Comparison of ENCODE assay signal across 1 cellular context in the genomic region with DNA sequence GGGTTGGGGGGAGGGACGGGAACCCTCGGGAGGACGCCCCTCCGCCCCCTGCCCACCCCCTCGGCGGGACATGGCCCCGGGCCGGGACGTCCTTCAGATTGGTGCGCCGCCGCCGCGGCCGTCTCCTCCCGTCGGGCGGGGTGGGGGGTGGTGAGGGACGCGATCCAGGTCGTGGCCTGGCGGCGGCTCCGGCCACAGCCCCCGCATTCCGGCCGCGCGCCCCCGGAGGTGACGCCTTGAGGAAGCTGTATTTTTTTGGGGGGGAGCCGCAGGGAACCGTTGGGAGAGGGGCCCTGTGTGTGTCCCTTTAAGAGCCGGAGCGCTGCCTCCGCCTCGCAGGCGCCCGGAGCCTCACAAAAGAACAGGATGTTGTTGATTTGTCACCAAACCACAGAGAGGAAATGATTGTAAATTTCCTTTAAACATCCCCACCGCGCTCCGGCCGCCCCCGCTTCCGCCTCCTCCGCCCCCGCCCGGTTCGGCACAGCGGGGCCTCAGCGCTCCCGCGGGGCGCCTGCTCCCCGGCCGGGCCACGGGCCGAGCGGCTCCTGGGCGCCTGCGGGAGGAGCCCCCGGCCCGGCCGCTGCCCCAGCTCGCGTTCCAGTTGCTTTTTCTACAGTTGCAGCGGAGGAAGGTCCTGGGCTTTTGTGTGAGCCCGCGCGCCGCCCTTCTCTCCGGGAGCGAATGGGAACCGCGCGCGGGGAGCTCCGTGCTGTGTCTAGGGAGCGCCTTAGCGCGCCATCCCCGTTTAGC.
TF ChIP-seq lines count a peak whose summit lies in the region.

No MANE protein-coding gene starts in this region.

TF ChIP-seq in HCT116, 20 proteins besides CTCF, POLR2A, EP300 and RAD21 (continued from another document):
- TF ChIP-seq, protein P1, sequence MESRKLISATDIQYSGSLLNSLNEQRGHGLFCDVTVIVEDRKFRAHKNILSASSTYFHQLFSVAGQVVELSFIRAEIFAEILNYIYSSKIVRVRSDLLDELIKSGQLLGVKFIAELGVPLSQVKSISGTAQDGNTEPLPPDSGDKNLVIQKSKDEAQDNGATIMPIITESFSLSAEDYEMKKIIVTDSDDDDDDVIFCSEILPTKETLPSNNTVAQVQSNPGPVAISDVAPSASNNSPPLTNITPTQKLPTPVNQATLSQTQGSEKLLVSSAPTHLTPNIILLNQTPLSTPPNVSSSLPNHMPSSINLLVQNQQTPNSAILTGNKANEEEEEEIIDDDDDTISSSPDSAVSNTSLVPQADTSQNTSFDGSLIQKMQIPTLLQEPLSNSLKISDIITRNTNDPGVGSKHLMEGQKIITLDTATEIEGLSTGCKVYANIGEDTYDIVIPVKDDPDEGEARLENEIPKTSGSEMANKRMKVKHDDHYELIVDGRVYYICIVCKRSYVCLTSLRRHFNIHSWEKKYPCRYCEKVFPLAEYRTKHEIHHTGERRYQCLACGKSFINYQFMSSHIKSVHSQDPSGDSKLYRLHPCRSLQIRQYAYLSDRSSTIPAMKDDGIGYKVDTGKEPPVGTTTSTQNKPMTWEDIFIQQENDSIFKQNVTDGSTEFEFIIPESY (IDR thresholded peaks at IDR 0.05; ENCODE audit: extremely low read depth, insufficient replicate concordance, low read length), result peak; percentile 55
- TF ChIP-seq, protein P2, sequence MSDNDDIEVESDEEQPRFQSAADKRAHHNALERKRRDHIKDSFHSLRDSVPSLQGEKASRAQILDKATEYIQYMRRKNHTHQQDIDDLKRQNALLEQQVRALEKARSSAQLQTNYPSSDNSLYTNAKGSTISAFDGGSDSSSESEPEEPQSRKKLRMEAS (IDR thresholded peaks at IDR 0.05), result no peak
- TF ChIP-seq FOSL1 (IDR thresholded peaks at IDR 0.05; ENCODE audit: low read depth), result no peak
- no peak for TF ChIP-seq JUND (IDR thresholded peaks at IDR 0.05)
- TF ChIP-seq SRF (IDR thresholded peaks at IDR 0.05; ENCODE audit: low read depth), result no peak
- TF ChIP-seq ZFX (IDR thresholded peaks at IDR 0.05), result peak; percentile 23; the same call in 1 of the 2 replicates
- no peak for TF ChIP-seq EZH2 (IDR thresholded peaks at IDR 0.05)
- peak; percentile 82 for TF ChIP-seq POLR2AphosphoS5 (IDR thresholded peaks at IDR 0.05; ENCODE audit: low read depth, low read length)
